In the genomic region with DNA sequence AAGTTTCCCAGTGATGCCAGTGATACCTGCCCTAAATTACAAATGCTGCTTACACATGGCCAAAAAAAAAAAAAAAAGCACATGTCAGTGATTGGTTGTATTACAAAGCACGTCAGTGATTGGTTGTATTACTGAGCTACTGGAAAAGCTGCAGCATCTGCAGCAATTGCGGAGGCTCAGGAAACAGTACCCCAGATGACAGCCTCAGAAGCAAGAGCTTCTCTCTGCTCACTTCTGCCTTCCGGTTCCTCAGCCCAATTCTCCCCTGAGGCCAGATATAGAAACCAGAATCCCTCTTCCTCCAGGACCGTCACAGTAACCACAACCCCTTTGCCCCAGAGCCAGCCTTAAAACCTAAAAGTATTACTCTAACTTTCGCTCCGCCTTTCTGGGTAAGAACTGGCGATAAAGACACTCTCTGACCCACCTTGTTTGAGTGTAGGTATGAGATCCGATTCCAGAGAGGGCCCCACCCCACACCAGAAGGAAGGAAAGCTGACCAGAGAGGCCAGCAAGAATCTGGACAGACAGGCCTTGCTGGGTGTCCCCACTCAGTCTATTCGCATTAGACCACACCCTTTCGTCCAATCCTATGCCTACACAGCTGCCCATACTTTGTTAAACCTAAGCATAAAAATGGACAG, we compare ENCODE assay signal across 18 cellular contexts.
DNase-seq lines count a peak whose midpoint lies in the region; ATAC-seq, FAIRE-seq and TF ChIP-seq lines count a peak whose summit lies in the region.
"Had no signal": no experiment of that assay in that cellular context is flagged by ENCODE, and none has a peak within 500 bp of the region (broad histone marks: within the 10 kb centered on the region; RNA-seq: fewer than 3 reads in every experiment).

No MANE protein-coding gene starts in this region.

- no peaks in the 10 kb centered on the region for H3K36me3 Mint-ChIP-seq in activated CD8-positive, alpha-beta memory T cell treated with anti-CD3 and anti-CD28 coated beads, Interleukin-2, amount 10 ng/mL, durations not matched to agents 7 days and 5 days

- peak; percentile 7 for FAIRE-seq in bronchial epithelial cell (lab: Jason Lieb, UNC)
- FAIRE-seq: A549 had no signal

- in situ Hi-C loops in KBM-7 (cut with MboI; ENCODE audit: low pct_unique_long_range_greater_than_20kb, low sequenced_read_pairs): no loop called here

- H3K4me3 ChIP-seq in bronchial epithelial cell (ENCODE audit: low read depth, low read length) (no peak overlapping the region), tibial nerve (no peak overlapping the region)
- H3K4me3 ChIP-seq: A549, SJSA1 had no signal

- TF ChIP-seq CTCF in bronchial epithelial cell (IDR thresholded peaks at IDR 0.05; ENCODE audit: insufficient read depth, low read length, severe bottlenecking) (no peak), tibial nerve (IDR thresholded peaks at IDR 0.05) (no peak)

- H3K36me3 ChIP-seq in bronchial epithelial cell (ENCODE audit: control insufficient read depth, insufficient read depth, low read length): no peaks in the 10 kb centered on the region
- no peaks in the 10 kb centered on the region for H3K36me3 ChIP-seq in tibial nerve
- H3K36me3 ChIP-seq: SJSA1 had no signal

- H3K27ac Mint-ChIP-seq in activated CD8-positive, alpha-beta memory T cell treated with anti-CD3 and anti-CD28 coated beads, Interleukin-2, amount 10 ng/mL, durations not matched to agents 7 days and 5 days: no peak overlapping the region
- H3K27ac Mint-ChIP-seq: activated CD8-positive, alpha-beta T cell treated with anti-CD3 and anti-CD28 coated beads for 36 hours had no signal

- CTCF ChIA-PET in activated CD8-positive, alpha-beta memory T cell treated with anti-CD3 and anti-CD28 coated beads, Interleukin-2, amount 10 ng/mL, durations not matched to agents 7 days and 5 days (lab: Charles Lee): interaction anchor here (1.1 kb wide), 1 partner anchor 141 kb away, joined by 3 read pairs; no protein-coding TSS in a partner anchor

- H3K27me3 ChIP-seq in bronchial epithelial cell (ENCODE audit: control insufficient read depth, insufficient read depth, low read length): no peaks in the 10 kb centered on the region
- no peaks in the 10 kb centered on the region for H3K27me3 ChIP-seq in tibial nerve
- H3K27me3 ChIP-seq: SJSA1 had no signal

- H3K9me3 ChIP-seq in tibial nerve: peaks cover 0 to 3% (median 0%) of the 10 kb centered on the region in 4 donors
- H3K9me3 ChIP-seq: A549, SJSA1 had no signal

- no peak for TF ChIP-seq POLR2A in tibial nerve (IDR thresholded peaks at IDR 0.05)

- no peak overlapping the region for H3K4me3 Mint-ChIP-seq in activated CD8-positive, alpha-beta memory T cell treated with anti-CD3 and anti-CD28 coated beads, Interleukin-2, amount 10 ng/mL, durations not matched to agents 7 days and 5 days
- H3K4me3 Mint-ChIP-seq: activated CD8-positive, alpha-beta T cell treated with anti-CD3 and anti-CD28 coated beads for 36 hours; brain had no signal

- WGBS in tibial nerve, 2 donors: 91% methylated on average over 10 of the region's 10 CpGs

- peaks cover 2% of the 10 kb centered on the region for H3K4me1 Mint-ChIP-seq in activated CD8-positive, alpha-beta memory T cell treated with anti-CD3 and anti-CD28 coated beads, Interleukin-2, amount 10 ng/mL, durations not matched to agents 7 days and 5 days

- no peak overlapping the region for H3K27ac ChIP-seq in tibial nerve
- H3K27ac ChIP-seq: A549, KMS-11, parathyroid adenoma, SJSA1 had no signal

- TF ChIP-seq EP300 in tibial nerve (IDR thresholded peaks at IDR 0.05): no peak

- no peaks in the 10 kb centered on the region for H3K4me1 ChIP-seq in tibial nerve
- H3K4me1 ChIP-seq: A549, parathyroid adenoma, SJSA1 had no signal

- no peaks in the 10 kb centered on the region for H3K9me3 Mint-ChIP-seq in activated CD8-positive, alpha-beta memory T cell treated with anti-CD3 and anti-CD28 coated beads, Interleukin-2, amount 10 ng/mL, durations not matched to agents 7 days and 5 days (ENCODE audit: low read depth)
- H3K9me3 Mint-ChIP-seq: activated CD8-positive, alpha-beta T cell treated with anti-CD3 and anti-CD28 coated beads for 36 hours had no signal

- no peaks in the 10 kb centered on the region for H3K27me3 Mint-ChIP-seq in activated CD8-positive, alpha-beta memory T cell treated with anti-CD3 and anti-CD28 coated beads, Interleukin-2, amount 10 ng/mL, durations not matched to agents 7 days and 5 days
- H3K27me3 Mint-ChIP-seq: brain had no signal

- peak; percentile 69 for ATAC-seq in HG03135 (IDR thresholded peaks at IDR 0.05; ENCODE audit: unreplicated experiment)
- ATAC-seq in activated CD8-positive, alpha-beta memory T cell treated with anti-CD3 and anti-CD28 coated beads, Interleukin-2, amount 10 ng/mL, durations not matched to agents 7 days and 5 days: no peak
- ATAC-seq: A549; activated CD8-positive, alpha-beta T cell treated with anti-CD3 and anti-CD28 coated beads for 36 hours had no signal

- DNase-seq in SIG-M5 treated with dmso at 0.1 percent for 504 hours (lab: John Stamatoyannopoulos, UW; ENCODE audit: unreplicated experiment): peak; percentile 1
- DNase-seq in SIG-M5 (lab: John Stamatoyannopoulos, UW): no peak
- peak; percentile 45 for DNase-seq in bronchial epithelial cell (ENCODE audit: low read depth)
- no peak for DNase-seq in activated CD8-positive, alpha-beta memory T cell treated with anti-CD3 and anti-CD28 coated beads, Interleukin-2, amount 10 ng/mL, durations not matched to agents 7 days and 5 days
- no peak for DNase-seq in KBM-7
- no peak for DNase-seq in globus pallidus (ENCODE audit: low spot score)
- no peak for DNase-seq in tibial nerve (ENCODE audit: low spot score in 2 of 2)
- DNase-seq: activated CD8-positive, alpha-beta T cell treated with anti-CD3 and anti-CD28 coated beads for 36 hours; activated gamma-delta T cell; foreskin fibroblast; GOT3; NCI-H2029 treated with DMSO at 0.1 percent for 48 hours had no signal

Comparison
In these comparisons a context has a peak if more than half of its experiments do, and no peak if none do; other contexts are left out.
1. DNase-seq: peak in SIG-M5 treated with dmso at 0.1 percent for 504 hours (single experiment) and bronchial epithelial cell (single experiment); none in SIG-M5 (single experiment), activated CD8-positive, alpha-beta memory T cell treated with anti-CD3 and anti-CD28 coated beads, Interleukin-2, amount 10 ng/mL, durations not matched to agents 7 days and 5 days (single experiment), KBM-7 (single experiment), globus pallidus (single experiment) and tibial nerve (0 of 2).